17 cellular contexts compared by ENCODE assay signal in the genomic region with DNA sequence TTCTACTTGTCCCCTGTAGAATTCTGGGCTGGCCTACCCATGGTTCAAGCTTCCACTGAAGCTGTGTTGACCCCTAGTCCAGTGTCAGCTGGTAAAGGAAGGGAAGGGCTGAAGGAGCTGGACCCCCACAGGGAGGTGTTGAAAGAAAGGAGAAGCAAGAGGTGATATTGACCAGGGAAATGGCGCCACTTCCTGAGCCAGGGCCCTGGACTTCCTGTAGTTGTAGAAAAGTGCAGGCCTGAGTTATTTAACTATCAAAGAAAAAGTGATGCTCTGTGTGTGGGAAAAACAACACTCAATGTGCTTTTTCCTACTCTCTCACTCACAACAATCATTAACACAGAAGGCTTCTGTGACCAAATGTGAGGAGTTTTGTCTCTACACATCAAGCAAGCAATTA. TPM values are rescaled to one million over a fixed set of nuclear protein-coding genes. Genes with fewer than 3 reads are reported as not detected.
DNase-seq lines count a peak whose midpoint lies in the region; ATAC-seq lines count a peak whose summit lies in the region.
"Had no signal": no experiment of that assay in that cellular context is flagged by ENCODE, and none has a peak within 500 bp of the region (broad histone marks: within the 10 kb centered on the region; RNA-seq: fewer than 3 reads in every experiment).

No MANE protein-coding gene starts in this region.

- no peak overlapping the region for H4K8ac ChIP-seq in mesenchymal stem cell (ENCODE audit: low read length)

- no peak overlapping the region for H3K4me3 ChIP-seq in mesenchymal stem cell (ENCODE audit: insufficient read depth in 1 of 2, low read depth in 1 of 2, low read length in 2 of 2)
- H3K4me3 ChIP-seq: PC-9 had no signal

- peak overlapping the region; percentile 3 for H2BK15ac ChIP-seq in mesenchymal stem cell (ENCODE audit: low read depth, poor library complexity, severe bottlenecking)

- no peak overlapping the region for H3K4ac ChIP-seq in mesenchymal stem cell (ENCODE audit: low read depth in 1 of 2, low read length in 2 of 2)

- no peak overlapping the region for H3K14ac ChIP-seq in mesenchymal stem cell (ENCODE audit: low read length in 2 of 2)

- H3K4me1 ChIP-seq in mesenchymal stem cell (ENCODE audit: control insufficient read depth, insufficient read depth, low read depth, low read length) = peaks cover 7% of the 10 kb centered on the region

- H2BK120ac ChIP-seq in mesenchymal stem cell (ENCODE audit: low read depth, low read length) = no peak overlapping the region

- H3K9ac ChIP-seq in mesenchymal stem cell (ENCODE audit: low read length) = no peak overlapping the region
- H3K9ac ChIP-seq: KMS-11 had no signal

- peak overlapping the region; percentile 50 for H3K27ac ChIP-seq in mesenchymal stem cell (ENCODE audit: low read length, poor library complexity, severe bottlenecking)
- H3K27ac ChIP-seq in substantia nigra (ENCODE audit: low read depth, low read length, poor library complexity, severe bottlenecking) = no peak overlapping the region
- H3K27ac ChIP-seq: KMS-11, PC-9 had no signal

- no peaks in the 10 kb centered on the region for H3K27me3 Mint-ChIP-seq in activated naive CD8-positive, alpha-beta T cell
- H3K27me3 Mint-ChIP-seq in activated naive CD8-positive, alpha-beta T cell treated with anti-CD3 and anti-CD28 coated beads, Interleukin-2, amount 50 U/mL, for 24 hours = no peaks in the 10 kb centered on the region
- H3K27me3 Mint-ChIP-seq in activated CD8-positive, alpha-beta T cell treated with anti-CD3 and anti-CD28 coated beads, Interleukin-2, amount 10 ng/mL, durations not matched to agents 7 days and 5 days (ENCODE audit: low read depth) = no peaks in the 10 kb centered on the region
- H3K27me3 Mint-ChIP-seq in stimulated activated naive B cell treated with anti-CD40 and anti-IgM and Interleukin-4, amounts not matched to agents 10 μg/mL and 1 μg/mL and 100 μg/mL, for 72 hours = peaks cover 0 to 11% of the 10 kb centered on the region in 2 donors
- H3K27me3 Mint-ChIP-seq: CD4-positive, alpha-beta T cell had no signal

- no CpG with 5 or more reads among the region's 1 CpG for WGBS in mesenchymal stem cell

- no peaks in the 10 kb centered on the region for H3K9me3 Mint-ChIP-seq in activated naive CD8-positive, alpha-beta T cell (ENCODE audit: low read depth)
- H3K9me3 Mint-ChIP-seq in activated naive CD8-positive, alpha-beta T cell treated with anti-CD3 and anti-CD28 coated beads, Interleukin-2, amount 50 U/mL, for 24 hours = peaks cover 14% of the 10 kb centered on the region
- H3K9me3 Mint-ChIP-seq in activated CD8-positive, alpha-beta T cell treated with anti-CD3 and anti-CD28 coated beads, Interleukin-2, amount 10 ng/mL, durations not matched to agents 7 days and 5 days (ENCODE audit: insufficient read depth) = peaks cover 16% of the 10 kb centered on the region
- H3K9me3 Mint-ChIP-seq in stimulated activated naive B cell treated with anti-CD40 and anti-IgM and Interleukin-4, amounts not matched to agents 10 μg/mL and 1 μg/mL and 100 μg/mL, for 72 hours = peaks cover 1 to 4% of the 10 kb centered on the region in 2 donors
- H3K9me3 Mint-ChIP-seq: CD4-positive, alpha-beta T cell had no signal

- peaks cover 45% of the 10 kb centered on the region for H3K4me1 Mint-ChIP-seq in activated naive CD8-positive, alpha-beta T cell (ENCODE audit: low read depth)
- peaks cover 57% of the 10 kb centered on the region for H3K4me1 Mint-ChIP-seq in activated naive CD8-positive, alpha-beta T cell treated with anti-CD3 and anti-CD28 coated beads, Interleukin-2, amount 50 U/mL, for 24 hours
- peaks cover 46% of the 10 kb centered on the region for H3K4me1 Mint-ChIP-seq in activated CD8-positive, alpha-beta T cell treated with anti-CD3 and anti-CD28 coated beads, Interleukin-2, amount 10 ng/mL, durations not matched to agents 7 days and 5 days (ENCODE audit: low read depth)
- H3K4me1 Mint-ChIP-seq in stimulated activated naive B cell treated with anti-CD40 and anti-IgM and Interleukin-4, amounts not matched to agents 10 μg/mL and 1 μg/mL and 100 μg/mL, for 72 hours = peaks cover 7 to 26% of the 10 kb centered on the region in 2 donors
- H3K4me1 Mint-ChIP-seq: B cell had no signal

- peak overlapping the region in 1 of 2 experiments; percentile 18 for H2BK12ac ChIP-seq in mesenchymal stem cell (ENCODE audit: low read length in 2 of 2)

- no peak for DNase-seq in activated naive CD8-positive, alpha-beta T cell treated with anti-CD3 and anti-CD28 coated beads, Interleukin-2, amount 50 U/mL, for 24 hours
- DNase-seq in activated CD8-positive, alpha-beta T cell treated with anti-CD3 and anti-CD28 coated beads, Interleukin-2, amount 10 ng/mL, durations not matched to agents 7 days and 5 days = no peak
- DNase-seq in mesenchymal stem cell (no peak), NCI-H1105 treated with DMSO at 0.1 percent for 48 hours (lab: John Stamatoyannopoulos, UW) (no peak), substantia nigra (lab: John Stamatoyannopoulos, UW) (no peak), NCI-H187 (lab: John Stamatoyannopoulos, UW) (no peak)
- no peak for DNase-seq in stimulated activated naive B cell treated with anti-CD40 and anti-IgM and Interleukin-4, amounts not matched to agents 10 μg/mL and 1 μg/mL and 100 μg/mL, for 72 hours
- DNase-seq: CD4-positive, alpha-beta T cell; DMS153; NCI-H1417 treated with DMSO at 0.1 percent for 48 hours; NCI-H2029; NCI-H2171; NCI-H526; PC-9 had no signal

- H3K79me1 ChIP-seq in mesenchymal stem cell (replicated peaks; ENCODE audit: low read length, poor library complexity, severe bottlenecking) = no peaks in the 10 kb centered on the region

- H3K9me3 ChIP-seq in mesenchymal stem cell (ENCODE audit: control insufficient read depth, low read length) = no peaks in the 10 kb centered on the region

- H3K4me2 ChIP-seq in mesenchymal stem cell (ENCODE audit: low read length, poor library complexity, severe bottlenecking) = no peak overlapping the region
- H3K4me2 ChIP-seq: KMS-11, PC-9 had no signal

- H3K36me3 Mint-ChIP-seq in activated naive CD8-positive, alpha-beta T cell = peaks cover 5% of the 10 kb centered on the region
- H3K36me3 Mint-ChIP-seq in activated naive CD8-positive, alpha-beta T cell treated with anti-CD3 and anti-CD28 coated beads, Interleukin-2, amount 50 U/mL, for 24 hours (ENCODE audit: low read depth) = peaks cover 11% of the 10 kb centered on the region
- peaks cover 30% of the 10 kb centered on the region for H3K36me3 Mint-ChIP-seq in activated CD8-positive, alpha-beta T cell treated with anti-CD3 and anti-CD28 coated beads, Interleukin-2, amount 10 ng/mL, durations not matched to agents 7 days and 5 days (ENCODE audit: low read depth)
- no peaks in the 10 kb centered on the region for H3K36me3 Mint-ChIP-seq in stimulated activated naive B cell treated with anti-CD40 and anti-IgM and Interleukin-4, amounts not matched to agents 10 μg/mL and 1 μg/mL and 100 μg/mL, for 72 hours

- no peaks in the 10 kb centered on the region for H3K36me3 ChIP-seq in mesenchymal stem cell (ENCODE audit: control insufficient read depth in 1 of 2, insufficient read depth in 2 of 2, low read depth in 1 of 2, low read length in 2 of 2)

- H3K27me3 ChIP-seq in mesenchymal stem cell (ENCODE audit: control insufficient read depth in 1 of 2, insufficient read depth in 1 of 2, low read length in 2 of 2) = no peaks in the 10 kb centered on the region

- H4K91ac ChIP-seq in mesenchymal stem cell (ENCODE audit: low read length) = no peak overlapping the region

- no peak overlapping the region for H2AFZ ChIP-seq in mesenchymal stem cell (ENCODE audit: low read depth, low read length)
- H2AFZ ChIP-seq: PC-9 had no signal

- H2AK5ac ChIP-seq in mesenchymal stem cell (ENCODE audit: low read length, severe bottlenecking) = peak overlapping the region; percentile 90

- peak overlapping the region; percentile 75 for H3K27ac Mint-ChIP-seq in activated naive CD8-positive, alpha-beta T cell
- H3K27ac Mint-ChIP-seq in activated naive CD8-positive, alpha-beta T cell treated with anti-CD3 and anti-CD28 coated beads, Interleukin-2, amount 50 U/mL, for 24 hours = no peak overlapping the region
- peak overlapping the region; percentile 71 for H3K27ac Mint-ChIP-seq in activated CD8-positive, alpha-beta T cell treated with anti-CD3 and anti-CD28 coated beads, Interleukin-2, amount 10 ng/mL, durations not matched to agents 7 days and 5 days
- peak overlapping the region; percentile 21 for H3K27ac Mint-ChIP-seq in stimulated activated naive B cell treated with anti-CD40 and anti-IgM and Interleukin-4, amounts not matched to agents 10 μg/mL and 1 μg/mL and 100 μg/mL, for 72 hours
- H3K27ac Mint-ChIP-seq: B cell; CD4-positive, alpha-beta T cell had no signal

- no peak overlapping the region for H3K23ac ChIP-seq in mesenchymal stem cell (ENCODE audit: low read length in 2 of 2)

- H3K18ac ChIP-seq in mesenchymal stem cell (ENCODE audit: low read depth in 1 of 2, low read length in 2 of 2) = no peak overlapping the region

- ATAC-seq in activated naive CD8-positive, alpha-beta T cell treated with anti-CD3 and anti-CD28 coated beads, Interleukin-2, amount 50 U/mL, for 24 hours = no peak
- ATAC-seq in activated CD8-positive, alpha-beta T cell treated with anti-CD3 and anti-CD28 coated beads, Interleukin-2, amount 10 ng/mL, durations not matched to agents 7 days and 5 days = no peak
- no peak for ATAC-seq in stimulated activated naive B cell treated with anti-CD40 and anti-IgM and Interleukin-4, amounts not matched to agents 10 μg/mL and 1 μg/mL and 100 μg/mL, for 72 hours (replicated peaks)

- no peak overlapping the region for H3K4me3 Mint-ChIP-seq in activated naive CD8-positive, alpha-beta T cell
- H3K4me3 Mint-ChIP-seq in activated naive CD8-positive, alpha-beta T cell treated with anti-CD3 and anti-CD28 coated beads, Interleukin-2, amount 50 U/mL, for 24 hours = no peak overlapping the region
- no peak overlapping the region for H3K4me3 Mint-ChIP-seq in activated CD8-positive, alpha-beta T cell treated with anti-CD3 and anti-CD28 coated beads, Interleukin-2, amount 10 ng/mL, durations not matched to agents 7 days and 5 days
- H3K4me3 Mint-ChIP-seq in stimulated activated naive B cell treated with anti-CD40 and anti-IgM and Interleukin-4, amounts not matched to agents 10 μg/mL and 1 μg/mL and 100 μg/mL, for 72 hours = no peak overlapping the region
- H3K4me3 Mint-ChIP-seq: B cell; CD4-positive, alpha-beta T cell had no signal

- CTCF ChIA-PET in activated CD8-positive, alpha-beta T cell treated with anti-CD3 and anti-CD28 coated beads, Interleukin-2, amount 10 ng/mL, durations not matched to agents 7 days and 5 days (lab: Charles Lee) = interaction anchor here (1.1 to 2.6 kb wide), 3 partner anchors 8 to 16 kb away, joined by 3 to 7 read pairs (median 5); no protein-coding TSS in a partner anchor

- peak overlapping the region; percentile 61 for H2BK5ac ChIP-seq in mesenchymal stem cell (ENCODE audit: low read depth, low read length, poor library complexity, severe bottlenecking)

- POLR2A ChIA-PET in activated CD8-positive, alpha-beta T cell treated with anti-CD3 and anti-CD28 coated beads, Interleukin-2, amount 10 ng/mL, durations not matched to agents 7 days and 5 days (lab: Charles Lee) = interaction anchor here (1.1 kb wide), 1 partner anchor 35 kb away, joined by 4 read pairs; no protein-coding TSS in a partner anchor

RNA-seq across cellular contexts. Expression of a gene that starts 60.0 kb away (rescaled TPM):
- 10 to 100 TPM; 76.6 to 82.9 TPM for total RNA-seq in activated CD8-positive, alpha-beta T cell treated with anti-CD3 and anti-CD28 coated beads, Interleukin-2, amount 10 ng/mL, durations not matched to agents 7 days and 5 days
- 220 TPM for polyA plus RNA-seq in mesenchymal stem cell (2013, experiment 1 of 2)
- 207 TPM for polyA plus RNA-seq in mesenchymal stem cell (2013, experiment 2 of 2)
